ENCODE assay signal across 1 cellular context in the genomic region with DNA sequence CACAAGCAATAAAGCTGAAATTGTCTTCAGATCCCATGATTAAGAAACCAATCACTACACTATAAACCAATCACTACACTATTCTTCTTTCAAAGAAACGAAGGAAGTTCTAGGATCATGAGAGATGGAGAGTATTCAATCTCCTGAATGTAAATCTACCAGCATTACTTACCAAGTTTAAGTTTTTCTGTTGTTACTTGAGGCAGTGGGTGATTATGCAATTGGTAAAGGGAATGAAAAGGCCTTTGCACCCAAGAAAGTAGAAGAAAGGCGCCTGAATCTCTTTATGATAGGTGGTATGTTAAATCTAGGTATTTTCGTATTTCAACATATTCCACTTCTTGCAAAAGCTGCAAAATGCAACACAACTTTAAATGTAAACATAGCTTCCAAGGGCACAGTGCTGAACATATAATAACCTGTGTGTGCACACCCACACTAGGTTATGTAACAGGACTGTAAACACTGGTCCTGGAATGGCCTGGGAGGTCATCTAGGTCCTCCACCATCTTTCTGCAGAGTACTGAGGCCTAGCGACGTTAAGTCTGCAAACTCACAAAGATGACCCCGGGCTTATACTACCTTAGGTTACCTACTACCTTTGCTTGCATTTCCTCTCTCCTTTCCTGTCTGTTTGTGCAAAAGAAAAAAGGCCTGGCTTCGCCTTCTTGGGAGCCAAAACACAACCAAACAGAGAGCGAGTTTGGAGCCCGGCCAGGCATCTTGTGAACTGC.
A peak's percentile ranks its signal among the peaks of the same experiment; 100 is the strongest.
TF ChIP-seq lines count a peak whose summit lies in the region.

No MANE protein-coding gene starts in this region.

TF ChIP-seq in HepG2, 621 proteins besides CTCF, POLR2A, EP300 and RAD21 (continued from another document and continues in another):
- TF ChIP-seq ZNF687 (CRISPR knock-in tag; IDR thresholded peaks at IDR 0.05) (no peak), CREM (IDR thresholded peaks at IDR 0.05) (peak; percentile 65; the same call in 1 of the 2 replicates), CREM (CRISPR knock-in tag; IDR thresholded peaks at IDR 0.05) (no peak), TMF1 (CRISPR knock-in tag; IDR thresholded peaks at IDR 0.05; ENCODE audit: low read depth) (no peak; the same call in 1 of the 2 replicates), HIC2 (CRISPR knock-in tag; IDR thresholded peaks at IDR 0.05; ENCODE audit: low read depth) (no peak), HNF4A (CRISPR knock-in tag; IDR thresholded peaks at IDR 0.05) (peak; percentile 80), MATR3 (CRISPR knock-in tag; IDR thresholded peaks at IDR 0.05) (no peak), GABPB1 (CRISPR knock-in tag; IDR thresholded peaks at IDR 0.05) (no peak; the same call in 1 of the 2 replicates), DPF2 (CRISPR knock-in tag; IDR thresholded peaks at IDR 0.05; ENCODE audit: borderline replicate concordance, low read depth) (no peak), ASH2L (IDR thresholded peaks at IDR 0.05; ENCODE audit: insufficient read length, low read depth, low read length) (peak; percentile 45), SNRNP70 (IDR thresholded peaks at IDR 0.05; ENCODE audit: low read depth, low read length) (no peak), ZNF569 (CRISPR knock-in tag; IDR thresholded peaks at IDR 0.05; ENCODE audit: borderline replicate concordance) (no peak), HNRNPLL (IDR thresholded peaks at IDR 0.05; ENCODE audit: low read depth, low read length, poor library complexity, severe bottlenecking) (no peak), MYNN (CRISPR knock-in tag; IDR thresholded peaks at IDR 0.05; ENCODE audit: low read depth) (no peak), KDM4B (CRISPR knock-in tag; IDR thresholded peaks at IDR 0.05) (peak; percentile 48; the same call in 1 of the 2 replicates), TARDBP (CRISPR knock-in tag; IDR thresholded peaks at IDR 0.05) (peak; percentile 65; the same call in 1 of the 2 replicates), REXO4 (CRISPR knock-in tag; IDR thresholded peaks at IDR 0.05; ENCODE audit: borderline replicate concordance) (no peak), MIXL1 (CRISPR knock-in tag; IDR thresholded peaks at IDR 0.05) (peak; percentile 91), ZNF563 (CRISPR knock-in tag; IDR thresholded peaks at IDR 0.05) (no peak), ZNF501 (CRISPR knock-in tag; IDR thresholded peaks at IDR 0.05) (no peak), ERF (CRISPR knock-in tag; IDR thresholded peaks at IDR 0.05) (peak; percentile 78), CENPT (CRISPR knock-in tag; IDR thresholded peaks at IDR 0.05; ENCODE audit: low read depth) (no peak), ZBTB8A (CRISPR knock-in tag; IDR thresholded peaks at IDR 0.05; ENCODE audit: borderline replicate concordance, low read depth) (no peak), ZNF839 (CRISPR knock-in tag; IDR thresholded peaks at IDR 0.05; ENCODE audit: borderline replicate concordance) (no peak), ZNF354B (CRISPR knock-in tag; IDR thresholded peaks at IDR 0.05) (no peak), SPEN (CRISPR knock-in tag; IDR thresholded peaks at IDR 0.05; ENCODE audit: low read depth) (no peak; the same call in 1 of the 2 replicates), ELF4 (CRISPR knock-in tag; IDR thresholded peaks at IDR 0.05; ENCODE audit: borderline replicate concordance) (peak; percentile 70), ZMYM3 (CRISPR knock-in tag; IDR thresholded peaks at IDR 0.05) (no peak), ISL2 (CRISPR knock-in tag; IDR thresholded peaks at IDR 0.05) (peak; percentile 42; the same call in 1 of the 2 replicates)
- TF ChIP-seq, protein P1, sequence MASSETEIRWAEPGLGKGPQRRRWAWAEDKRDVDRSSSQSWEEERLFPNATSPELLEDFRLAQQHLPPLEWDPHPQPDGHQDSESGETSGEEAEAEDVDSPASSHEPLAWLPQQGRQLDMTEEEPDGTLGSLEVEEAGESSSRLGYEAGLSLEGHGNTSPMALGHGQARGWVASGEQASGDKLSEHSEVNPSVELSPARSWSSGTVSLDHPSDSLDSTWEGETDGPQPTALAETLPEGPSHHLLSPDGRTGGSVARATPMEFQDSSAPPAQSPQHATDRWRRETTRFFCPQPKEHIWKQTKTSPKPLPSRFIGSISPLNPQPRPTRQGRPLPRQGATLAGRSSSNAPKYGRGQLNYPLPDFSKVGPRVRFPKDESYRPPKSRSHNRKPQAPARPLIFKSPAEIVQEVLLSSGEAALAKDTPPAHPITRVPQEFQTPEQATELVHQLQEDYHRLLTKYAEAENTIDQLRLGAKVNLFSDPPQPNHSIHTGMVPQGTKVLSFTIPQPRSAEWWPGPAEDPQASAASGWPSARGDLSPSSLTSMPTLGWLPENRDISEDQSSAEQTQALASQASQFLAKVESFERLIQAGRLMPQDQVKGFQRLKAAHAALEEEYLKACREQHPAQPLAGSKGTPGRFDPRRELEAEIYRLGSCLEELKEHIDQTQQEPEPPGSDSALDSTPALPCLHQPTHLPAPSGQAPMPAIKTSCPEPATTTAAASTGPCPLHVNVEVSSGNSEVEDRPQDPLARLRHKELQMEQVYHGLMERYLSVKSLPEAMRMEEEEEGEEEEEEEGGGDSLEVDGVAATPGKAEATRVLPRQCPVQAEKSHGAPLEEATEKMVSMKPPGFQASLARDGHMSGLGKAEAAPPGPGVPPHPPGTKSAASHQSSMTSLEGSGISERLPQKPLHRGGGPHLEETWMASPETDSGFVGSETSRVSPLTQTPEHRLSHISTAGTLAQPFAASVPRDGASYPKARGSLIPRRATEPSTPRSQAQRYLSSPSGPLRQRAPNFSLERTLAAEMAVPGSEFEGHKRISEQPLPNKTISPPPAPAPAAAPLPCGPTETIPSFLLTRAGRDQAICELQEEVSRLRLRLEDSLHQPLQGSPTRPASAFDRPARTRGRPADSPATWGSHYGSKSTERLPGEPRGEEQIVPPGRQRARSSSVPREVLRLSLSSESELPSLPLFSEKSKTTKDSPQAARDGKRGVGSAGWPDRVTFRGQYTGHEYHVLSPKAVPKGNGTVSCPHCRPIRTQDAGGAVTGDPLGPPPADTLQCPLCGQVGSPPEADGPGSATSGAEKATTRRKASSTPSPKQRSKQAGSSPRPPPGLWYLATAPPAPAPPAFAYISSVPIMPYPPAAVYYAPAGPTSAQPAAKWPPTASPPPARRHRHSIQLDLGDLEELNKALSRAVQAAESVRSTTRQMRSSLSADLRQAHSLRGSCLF (CRISPR knock-in tag; IDR thresholded peaks at IDR 0.05; ENCODE audit: borderline replicate concordance): no peak
- TF ChIP-seq, protein P2, sequence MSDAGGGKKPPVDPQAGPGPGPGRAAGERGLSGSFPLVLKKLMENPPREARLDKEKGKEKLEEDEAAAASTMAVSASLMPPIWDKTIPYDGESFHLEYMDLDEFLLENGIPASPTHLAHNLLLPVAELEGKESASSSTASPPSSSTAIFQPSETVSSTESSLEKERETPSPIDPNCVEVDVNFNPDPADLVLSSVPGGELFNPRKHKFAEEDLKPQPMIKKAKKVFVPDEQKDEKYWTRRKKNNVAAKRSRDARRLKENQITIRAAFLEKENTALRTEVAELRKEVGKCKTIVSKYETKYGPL (CRISPR knock-in tag; IDR thresholded peaks at IDR 0.05): peak; percentile 98
- TF ChIP-seq, protein P3, sequence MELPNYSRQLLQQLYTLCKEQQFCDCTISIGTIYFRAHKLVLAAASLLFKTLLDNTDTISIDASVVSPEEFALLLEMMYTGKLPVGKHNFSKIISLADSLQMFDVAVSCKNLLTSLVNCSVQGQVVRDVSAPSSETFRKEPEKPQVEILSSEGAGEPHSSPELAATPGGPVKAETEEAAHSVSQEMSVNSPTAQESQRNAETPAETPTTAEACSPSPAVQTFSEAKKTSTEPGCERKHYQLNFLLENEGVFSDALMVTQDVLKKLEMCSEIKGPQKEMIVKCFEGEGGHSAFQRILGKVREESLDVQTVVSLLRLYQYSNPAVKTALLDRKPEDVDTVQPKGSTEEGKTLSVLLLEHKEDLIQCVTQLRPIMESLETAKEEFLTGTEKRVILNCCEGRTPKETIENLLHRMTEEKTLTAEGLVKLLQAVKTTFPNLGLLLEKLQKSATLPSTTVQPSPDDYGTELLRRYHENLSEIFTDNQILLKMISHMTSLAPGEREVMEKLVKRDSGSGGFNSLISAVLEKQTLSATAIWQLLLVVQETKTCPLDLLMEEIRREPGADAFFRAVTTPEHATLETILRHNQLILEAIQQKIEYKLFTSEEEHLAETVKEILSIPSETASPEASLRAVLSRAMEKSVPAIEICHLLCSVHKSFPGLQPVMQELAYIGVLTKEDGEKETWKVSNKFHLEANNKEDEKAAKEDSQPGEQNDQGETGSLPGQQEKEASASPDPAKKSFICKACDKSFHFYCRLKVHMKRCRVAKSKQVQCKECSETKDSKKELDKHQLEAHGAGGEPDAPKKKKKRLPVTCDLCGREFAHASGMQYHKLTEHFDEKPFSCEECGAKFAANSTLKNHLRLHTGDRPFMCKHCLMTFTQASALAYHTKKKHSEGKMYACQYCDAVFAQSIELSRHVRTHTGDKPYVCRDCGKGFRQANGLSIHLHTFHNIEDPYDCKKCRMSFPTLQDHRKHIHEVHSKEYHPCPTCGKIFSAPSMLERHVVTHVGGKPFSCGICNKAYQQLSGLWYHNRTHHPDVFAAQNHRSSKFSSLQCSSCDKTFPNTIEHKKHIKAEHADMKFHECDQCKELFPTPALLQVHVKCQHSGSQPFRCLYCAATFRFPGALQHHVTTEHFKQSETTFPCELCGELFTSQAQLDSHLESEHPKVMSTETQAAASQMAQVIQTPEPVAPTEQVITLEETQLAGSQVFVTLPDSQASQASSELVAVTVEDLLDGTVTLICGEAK (IDR thresholded peaks at IDR 0.05): no peak
- TF ChIP-seq, protein P3 (CRISPR knock-in tag; IDR thresholded peaks at IDR 0.05): no peak
- TF ChIP-seq, protein P4, sequence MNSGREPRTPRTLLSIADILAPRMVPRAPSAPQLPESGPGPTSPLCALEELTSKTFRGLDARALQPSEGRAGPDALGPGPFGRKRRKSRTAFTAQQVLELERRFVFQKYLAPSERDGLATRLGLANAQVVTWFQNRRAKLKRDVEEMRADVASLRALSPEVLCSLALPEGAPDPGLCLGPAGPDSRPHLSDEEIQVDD (CRISPR knock-in tag; IDR thresholded peaks at IDR 0.05; ENCODE audit: borderline replicate concordance): no peak
